15 cellular contexts compared by ENCODE assay signal in genomic region chr17:59870482-59870881, GRCh38. TPM values are rescaled to one million over a fixed set of nuclear protein-coding genes. Genes with fewer than 3 reads are reported as not detected.
DNase-seq lines count a peak whose midpoint lies in the region; ATAC-seq, FAIRE-seq and TF ChIP-seq lines count a peak whose summit lies in the region.
"Had no signal": no experiment of that assay in that cellular context is flagged by ENCODE, and none has a peak within 500 bp of the region (broad histone marks: within the 10 kb centered on the region; RNA-seq: fewer than 3 reads in every experiment).

No MANE protein-coding gene starts in this region.

- H3K4me2 ChIP-seq in endothelial cell of umbilical vein (ENCODE audit: insufficient read depth, low read length): no peak overlapping the region
- H3K4me2 ChIP-seq: PC-9 had no signal

- DNase-seq in Peyer's patch (peak in 2 of 3 donors; percentile 7 to 34), endothelial cell of umbilical vein (ENCODE audit: low read depth, low spot score) (no peak), prostate gland (ENCODE audit: low spot score) (peak; percentile 27), globus pallidus (ENCODE audit: low spot score) (no peak)
- DNase-seq: CD4-positive, alpha-beta T cell; GM23248; KBM-7; NCI-H146; NCI-H2081; NCI-H510A treated with DMSO at 0.1 percent for 48 hours; PC-9 had no signal

- H3K27ac ChIP-seq in C4-2B (peak overlapping the region; percentile 85), Peyer's patch (no peak overlapping the region), endothelial cell of umbilical vein (ENCODE audit: insufficient read depth, low read depth, low read length) (no peak overlapping the region), prostate gland (peak overlapping the region; percentile 82 to 89)
- H3K27ac ChIP-seq: GM23248 had no signal

- H3K27me3 ChIP-seq in Peyer's patch (no peaks in the 10 kb centered on the region), endothelial cell of umbilical vein (ENCODE audit: control insufficient read depth in 2 of 2, insufficient read depth in 2 of 2, low read length in 2 of 2) (no peaks in the 10 kb centered on the region), prostate gland (replicated peaks; ENCODE audit: insufficient read depth) (no peaks in the 10 kb centered on the region)

- H2AFZ ChIP-seq in endothelial cell of umbilical vein (ENCODE audit: low read depth, low read length): no peak overlapping the region
- H2AFZ ChIP-seq: GM23248, PC-9 had no signal

- ATAC-seq in HG02852 (IDR thresholded peaks at IDR 0.05; ENCODE audit: unreplicated experiment): no peak
- no peak for ATAC-seq in GM19351 (IDR thresholded peaks at IDR 0.05; ENCODE audit: unreplicated experiment)
- ATAC-seq: HCT116 had no signal

- peaks cover 0 to 36% (median 0%) of the 10 kb centered on the region in 3 donors for H3K36me3 ChIP-seq in Peyer's patch
- peaks cover 0 to 2% of the 10 kb centered on the region in 2 experiments for H3K36me3 ChIP-seq in endothelial cell of umbilical vein (ENCODE audit: control insufficient read depth in 2 of 2, extremely low read depth in 1 of 2, insufficient read depth in 2 of 2, low read length in 2 of 2)
- H3K36me3 ChIP-seq in prostate gland: no peaks in the 10 kb centered on the region

- WGBS in prostate gland: 51% methylated on average over 8 of the region's 8 CpGs

- POLR2A ChIA-PET in endothelial cell of umbilical vein (lab: Charles Lee): no interaction called here

- no peak overlapping the region for H3K9ac ChIP-seq in endothelial cell of umbilical vein (replicated peaks; ENCODE audit: extremely low read depth, insufficient read depth, low read length)
- H3K9ac ChIP-seq: GM23248 had no signal

- no peaks in the 10 kb centered on the region for H4K20me1 ChIP-seq in endothelial cell of umbilical vein (replicated peaks; ENCODE audit: control insufficient read depth, extremely low read depth, insufficient read depth, low read length)

- no TSS peak for BruUV-seq in endothelial cell of umbilical vein (replicated peaks; lab: Mats Ljungman, UMichigan)

- dilution Hi-C loops in endothelial cell of umbilical vein (cut with MboI; ENCODE audit: extremely low pct_ligation_motif_present, low sequenced_read_pairs): loop anchor here (10.0 kb wide), 1 partner anchor 126 kb away; no protein-coding TSS in a partner anchor

- no peaks in the 10 kb centered on the region for H3K9me1 ChIP-seq in endothelial cell of umbilical vein (replicated peaks; ENCODE audit: control insufficient read depth, extremely low read depth, insufficient read depth, low read length)

- H3K79me2 ChIP-seq in endothelial cell of umbilical vein (ENCODE audit: control insufficient read depth, insufficient read depth, low read length): no peaks in the 10 kb centered on the region

- H3K9me3 ChIP-seq in Peyer's patch (no peaks in the 10 kb centered on the region), endothelial cell of umbilical vein (replicated peaks; ENCODE audit: control insufficient read depth, insufficient read depth, low read length) (no peaks in the 10 kb centered on the region), prostate gland (no peaks in the 10 kb centered on the region)

- TF ChIP-seq POLR2A in Peyer's patch (IDR thresholded peaks at IDR 0.05) (no peak), endothelial cell of umbilical vein (IDR thresholded peaks at IDR 0.05; ENCODE audit: low read depth, low read length) (no peak), prostate gland (IDR thresholded peaks at IDR 0.05) (no peak)

- TF ChIP-seq CTCF in C4-2B (conservative IDR thresholded peaks at IDR 0.05) (no peak), Peyer's patch (IDR thresholded peaks at IDR 0.05) (no peak), endothelial cell of umbilical vein (IDR thresholded peaks at IDR 0.05; ENCODE audit: extremely low read depth in 1 of 2, insufficient read depth in 1 of 2, low read depth in 1 of 2, low read length in 2 of 2) (no peak), prostate gland (IDR thresholded peaks at IDR 0.05) (no peak)

- intact Hi-C loops in endothelial cell of umbilical vein (cut with micrococcal nuclease): no loop called here
- intact Hi-C loops in prostate gland (cut with DNase I): no loop called here

- FAIRE-seq in endothelial cell of umbilical vein (lab: Jason Lieb, UNC): no peak

- no peaks in the 10 kb centered on the region for H3K4me1 ChIP-seq in Peyer's patch
- H3K4me1 ChIP-seq in endothelial cell of umbilical vein (ENCODE audit: control insufficient read depth, extremely low read depth, insufficient read depth, low read length): no peaks in the 10 kb centered on the region
- peaks cover 15% of the 10 kb centered on the region for H3K4me1 ChIP-seq in prostate gland (replicated peaks)

- CTCF ChIA-PET in endothelial cell of umbilical vein (lab: Charles Lee): interaction anchor here (0.6 to 1.3 kb wide), 5 partner anchors 9 to 117 kb away, joined by 3 to 4 read pairs (median 3); no protein-coding TSS in a partner anchor

- H3K4me3 ChIP-seq in Peyer's patch (no peak overlapping the region), endothelial cell of umbilical vein (replicated peaks in 1 of 3; ENCODE audit: insufficient read depth in 1 of 3, low read depth in 1 of 3, low read length in 3 of 3) (no peak overlapping the region), prostate gland (no peak overlapping the region)
- H3K4me3 ChIP-seq: GM23248, PC-9 had no signal

TF ChIP-seq in endothelial cell of umbilical vein, 7 proteins besides CTCF, POLR2A, EP300 and RAD21:
- TF ChIP-seq EZH2 (IDR thresholded peaks at IDR 0.05; ENCODE audit: borderline replicate concordance, low read depth, low read length, severe bottlenecking): no peak
- no peak for TF ChIP-seq MAX (IDR thresholded peaks at IDR 0.05; ENCODE audit: insufficient read depth, insufficient read length)
- peak; percentile 34 for TF ChIP-seq GATA2 (IDR thresholded peaks at IDR 0.05; ENCODE audit: insufficient read depth, insufficient read length, low read depth, low read length)
- TF ChIP-seq MYC (IDR thresholded peaks at IDR 0.05; ENCODE audit: low read depth, low read length): no peak
TF ChIP-seq in endothelial cell of umbilical vein: peak in this region for 1.

RNA-seq across cellular contexts. Expression of gene TUBD1, which starts 22.3 kb away (rescaled TPM):
- total RNA-seq in Peyer's patch (10 to 100 TPM in 1 of 4 donors, 1 to 10 TPM in 3; 8.4 to 12.2 (median 9.5) TPM), endothelial cell of umbilical vein (11.3 and 11.6 TPM in 2 replicates), prostate gland (10 to 100 TPM; 13.3 to 22.5 TPM)
- 4.1 and 4.9 TPM in 2 replicates for polyA plus RNA-seq in endothelial cell of umbilical vein
- polyA plus RNA-seq in endothelial cell of umbilical vein (2011; cell fraction: cytosol; rRNA removed): 6.0 and 6.4 TPM in 2 replicates
- 6.3 and 8.4 TPM in 2 replicates for polyA plus RNA-seq in endothelial cell of umbilical vein (2011; cell fraction: nucleus; rRNA removed)
- 9.6 and 10.6 TPM in 2 replicates for polyA plus RNA-seq in endothelial cell of umbilical vein (2012)
- 14.2 and 22.1 TPM in 2 replicates for polyA minus RNA-seq in endothelial cell of umbilical vein
- polyA minus RNA-seq in endothelial cell of umbilical vein (2011; cell fraction: cytosol; rRNA and poly(A)+ RNA removed): 14.6 TPM
- polyA minus RNA-seq in endothelial cell of umbilical vein (2011; cell fraction: nucleus; rRNA and poly(A)+ RNA removed): 7.4 and 13.4 TPM in 2 replicates

RNA-seq across cellular contexts. Expression of gene RPS6KB1, which starts 22.4 kb away (rescaled TPM):
- total RNA-seq in Peyer's patch: 10 to 100 TPM; 21.5 to 43.0 (median 29.9) TPM
- total RNA-seq in endothelial cell of umbilical vein: 40.5 and 45.7 TPM in 2 replicates
- polyA plus RNA-seq in endothelial cell of umbilical vein: 4.1 and 5.4 TPM in 2 replicates
- 11.4 and 11.6 TPM in 2 replicates for polyA plus RNA-seq in endothelial cell of umbilical vein (2011; cell fraction: cytosol; rRNA removed)
- polyA plus RNA-seq in endothelial cell of umbilical vein (2011; cell fraction: nucleus; rRNA removed): 19.4 and 21.8 TPM in 2 replicates
- polyA plus RNA-seq in endothelial cell of umbilical vein (2012): 22.3 and 31.8 TPM in 2 replicates
- polyA minus RNA-seq in endothelial cell of umbilical vein: 18.4 and 23.7 TPM in 2 replicates
- polyA minus RNA-seq in endothelial cell of umbilical vein (2011; cell fraction: cytosol; rRNA and poly(A)+ RNA removed): 15.4 TPM
- polyA minus RNA-seq in endothelial cell of umbilical vein (2011; cell fraction: nucleus; rRNA and poly(A)+ RNA removed): 26.0 and 43.6 TPM in 2 replicates
- 10 to 100 TPM; 28.2 to 38.1 TPM for total RNA-seq in prostate gland

Comparison
In these comparisons a context has a peak if more than half of its experiments do, and no peak if none do; other contexts are left out.
1. H3K27ac ChIP-seq: peak in C4-2B (single experiment) and prostate gland (2 of 2); none in Peyer's patch (0 of 4) and endothelial cell of umbilical vein (single experiment).
2. DNase-seq: peak in Peyer's patch (2 of 3) and prostate gland (single experiment); none in endothelial cell of umbilical vein (single experiment) and globus pallidus (single experiment).